1 cellular context compared by ENCODE assay signal in the genomic region with DNA sequence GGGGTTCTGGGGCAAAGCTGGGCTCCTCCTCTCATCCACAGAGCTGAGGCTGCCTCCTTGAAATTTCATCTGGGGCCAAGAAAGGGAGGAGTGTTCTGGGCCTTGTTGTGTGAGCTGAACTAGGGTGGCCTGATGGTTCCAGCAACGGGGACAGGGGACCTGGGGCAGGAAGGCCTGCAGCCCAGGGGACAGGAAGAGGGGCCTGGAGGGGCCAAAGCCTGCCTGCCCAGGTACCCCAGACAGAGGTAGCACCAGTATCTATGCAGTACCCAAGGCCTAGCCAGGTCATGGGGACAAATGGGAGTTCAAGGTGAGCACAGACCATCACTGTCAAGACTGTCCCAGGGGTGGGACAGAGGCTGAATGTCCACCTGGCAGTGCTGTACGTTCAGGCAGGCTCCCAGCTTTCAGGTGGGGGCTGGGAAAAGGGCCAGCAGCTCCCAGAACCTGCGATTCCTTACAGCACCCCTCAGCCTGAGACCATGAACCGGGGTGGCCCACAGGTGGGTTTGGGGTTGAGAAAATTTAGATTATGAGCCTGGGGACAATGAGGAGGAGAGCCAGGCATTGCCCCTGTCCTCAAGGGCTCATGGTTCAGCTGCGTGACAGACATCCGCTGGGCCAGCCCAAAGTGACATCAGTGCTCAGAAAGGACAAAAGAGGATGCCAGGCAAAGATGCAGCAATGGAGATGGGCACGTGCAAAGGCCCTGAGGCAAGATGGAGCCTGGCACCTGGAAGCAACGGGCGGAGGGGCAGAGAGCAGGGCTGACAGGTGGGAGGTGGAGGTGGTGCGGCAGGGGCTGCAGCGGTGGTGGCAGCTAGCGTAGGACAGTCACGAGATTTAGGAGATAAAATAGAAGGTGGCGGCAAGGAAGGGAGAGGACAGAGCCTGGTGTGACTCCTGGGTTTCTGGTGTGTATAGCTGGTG.
TF ChIP-seq lines count a peak whose summit lies in the region.

No MANE protein-coding gene starts in this region.

TF ChIP-seq in HepG2, 621 proteins besides CTCF, POLR2A, EP300 and RAD21:
- no peak for TF ChIP-seq ADNP (CRISPR knock-in tag; IDR thresholded peaks at IDR 0.05)
- TF ChIP-seq ZMYM3 (CRISPR knock-in tag; IDR thresholded peaks at IDR 0.05) = peak; percentile 36; the same call in 1 of the 2 replicates
- TF ChIP-seq, protein P1, sequence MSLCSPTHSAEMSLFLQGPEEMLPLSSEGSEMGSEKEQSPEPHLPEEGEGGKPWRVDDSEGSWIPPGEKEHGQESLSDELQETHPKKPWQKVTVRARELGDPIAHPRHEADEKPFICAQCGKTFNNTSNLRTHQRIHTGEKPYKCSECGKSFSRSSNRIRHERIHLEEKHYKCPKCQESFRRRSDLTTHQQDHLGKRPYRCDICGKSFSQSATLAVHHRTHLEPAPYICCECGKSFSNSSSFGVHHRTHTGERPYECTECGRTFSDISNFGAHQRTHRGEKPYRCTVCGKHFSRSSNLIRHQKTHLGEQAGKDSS (CRISPR knock-in tag; IDR thresholded peaks at IDR 0.05; ENCODE audit: borderline replicate concordance, low read depth) = no peak
- no peak for TF ChIP-seq MXI1 (IDR thresholded peaks at IDR 0.05; ENCODE audit: borderline replicate concordance, low read depth, low read length)
